Comparison of ENCODE assay signal across 18 cellular contexts in the genomic region with DNA sequence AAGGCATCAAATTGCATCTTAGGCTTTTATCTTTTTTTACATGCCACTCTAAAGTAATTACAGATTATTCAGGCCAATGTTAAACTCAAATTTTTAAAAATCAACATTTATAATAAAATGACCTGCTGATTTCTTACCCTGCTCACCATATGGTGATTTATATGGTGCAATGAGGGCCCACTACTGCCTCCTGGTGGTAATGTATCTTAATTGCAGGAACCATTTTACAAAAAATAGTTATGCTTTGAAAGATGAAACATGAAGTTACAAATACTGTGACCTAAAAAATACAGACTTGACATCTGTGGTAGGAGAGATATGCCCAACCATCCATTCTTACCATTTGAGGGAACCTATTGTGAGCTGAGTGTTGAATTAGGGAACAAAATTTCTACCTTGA.
A peak's percentile ranks its signal among the peaks of the same experiment; 100 is the strongest.
DNase-seq lines count a peak whose midpoint lies in the region; TF ChIP-seq lines count a peak whose summit lies in the region.
"Had no signal": no experiment of that assay in that cellular context is flagged by ENCODE, and none has a peak within 500 bp of the region (broad histone marks: within the 10 kb centered on the region; RNA-seq: fewer than 3 reads in every experiment).

No MANE protein-coding gene starts in this region.

- no peak for DNase-seq in GM12864 (ENCODE audit: low read depth)
- DNase-seq in OCI-LY7 (ENCODE audit: low spot score), result no peak
- DNase-seq in fibroblast of lung (ENCODE audit: low read depth in 2 of 2), result no peak
- DNase-seq in hepatic stellate cell (ENCODE audit: low spot score), result no peak
- no peak for DNase-seq in transverse colon
- no peak for DNase-seq in SK-N-DZ (ENCODE audit: low spot score)
- no peak for DNase-seq in NOMO-1 treated with DMSO at 0.1 percent for 48 hours (lab: John Stamatoyannopoulos, UW; ENCODE audit: unreplicated experiment)
- DNase-seq: activated CD4-positive, alpha-beta T cell treated with anti-CD3 and anti-CD28 coated beads, Interleukin-2, amount 10 ng/mL, durations not matched to agents 24 days and 14 days; activated T-cell treated with anti-CD3 and anti-CD28 coated beads, Interleukin-2, amount 50 U/mL, for 48 hours; amygdala; EL; head of caudate nucleus; kidney glomerular epithelial cell; NCI-H1092; NCI-H226; retina; stimulated activated CD4-positive, alpha-beta T cell treated with anti-CD3 and anti-CD28 coated beads, Interleukin-4, amount 100 ng/mL, for 24 hours had no signal

- TF ChIP-seq CTCF in 22Rv1 (IDR thresholded peaks at IDR 0.05) (peak; percentile 55), GM12864 (IDR thresholded peaks at IDR 0.05; ENCODE audit: low read depth, low read length, missing control alignments) (peak; percentile 27), OCI-LY7 (conservative IDR thresholded peaks at IDR 0.05; ENCODE audit: low read length) (peak; percentile 80), fibroblast of lung (conservative IDR thresholded peaks at IDR 0.05 in 1 of 2, IDR thresholded peaks at IDR 0.05 in 1 of 2; ENCODE audit: low read depth in 1 of 2, low read length in 2 of 2) (peak; percentile 19 to 33), transverse colon (IDR thresholded peaks at IDR 0.05) (peak in 1 of 5 experiments; percentile 12)

- H3K4me1 ChIP-seq in OCI-LY7 (ENCODE audit: insufficient read depth, low read length, poor library complexity, severe bottlenecking) (no peaks in the 10 kb centered on the region), fibroblast of lung (ENCODE audit: control insufficient read depth, extremely low read depth, insufficient read depth, low read length) (peaks cover 7% of the 10 kb centered on the region), transverse colon (no peaks in the 10 kb centered on the region)

- H3K9me3 ChIP-seq in OCI-LY7 (ENCODE audit: low read length) (peaks cover 9% of the 10 kb centered on the region; the same call in 1 of the 2 replicates), fibroblast of lung (ENCODE audit: control insufficient read depth, insufficient read depth, low read depth, low read length) (no peaks in the 10 kb centered on the region), transverse colon (peaks cover 0 to 6% of the 10 kb centered on the region in 2 donors)

- H3K9me2 ChIP-seq in OCI-LY7 (ENCODE audit: insufficient read depth, low read length), result no peaks in the 10 kb centered on the region

- intact Hi-C loops in OCI-LY7 (cut with micrococcal nuclease; ENCODE audit: unreplicated experiment) (no loop called here), transverse colon (cut with DNase I; ENCODE audit: low total_unique reads) (no loop called here)

- H3K4me3 ChIP-seq in GM12864 (ENCODE audit: low read depth, low read length), result no peak overlapping the region
- H3K4me3 ChIP-seq in OCI-LY7 (ENCODE audit: low read depth, low read length, poor library complexity, severe bottlenecking), result no peak overlapping the region
- no peak overlapping the region for H3K4me3 ChIP-seq in fibroblast of lung (replicated peaks in 1 of 4; ENCODE audit: control extremely low read depth in 1 of 4, insufficient read depth in 1 of 4, low read depth in 3 of 4, low read length in 4 of 4)
- H3K4me3 ChIP-seq in transverse colon, result no peak overlapping the region

- H3K36me3 ChIP-seq in OCI-LY7 (ENCODE audit: insufficient read depth, low read length) (no peaks in the 10 kb centered on the region), fibroblast of lung (ENCODE audit: control insufficient read depth, insufficient read depth, low read length) (no peaks in the 10 kb centered on the region), transverse colon (no peaks in the 10 kb centered on the region)

- no peak for TF ChIP-seq POLR2A in transverse colon (IDR thresholded peaks at IDR 0.05)

- no peaks in the 10 kb centered on the region for H3K79me2 ChIP-seq in OCI-LY7 (ENCODE audit: insufficient read depth, low read depth, low read length)
- H3K79me2 ChIP-seq in fibroblast of lung (ENCODE audit: control insufficient read depth, insufficient read depth, low read length), result no peaks in the 10 kb centered on the region

- H3K27me3 ChIP-seq in fibroblast of lung (ENCODE audit: control insufficient read depth, insufficient read depth, low read length) (no peaks in the 10 kb centered on the region), transverse colon (no peaks in the 10 kb centered on the region)

- CTCF ChIA-PET in OCI-LY7 (lab: Charles Lee; ENCODE audit: unreplicated experiment), result no interaction called here

- H3K4me2 ChIP-seq in OCI-LY7 (ENCODE audit: low read length), result no peak overlapping the region
- H3K4me2 ChIP-seq in fibroblast of lung (ENCODE audit: extremely low read depth, insufficient read depth, low read length), result no peak overlapping the region

- no peak overlapping the region for H3K9ac ChIP-seq in fibroblast of lung (ENCODE audit: insufficient read depth, low read length)

- H2AFZ ChIP-seq in OCI-LY7 (ENCODE audit: low read length) (no peak overlapping the region), fibroblast of lung (ENCODE audit: low read length) (no peak overlapping the region)

- in situ Hi-C loops in transverse colon (cut with MboI; ENCODE audit: low pct_ligation_motif_present in 1 of 4, low pct_unique_long_range_greater_than_20kb in 1 of 4, low sequenced_read_pairs in 3 of 4), result no loop called here

- POLR2A ChIA-PET in OCI-LY7 (lab: Charles Lee), result no interaction called here

- H4K20me1 ChIP-seq in OCI-LY7 (ENCODE audit: insufficient read depth, low read length) (no peaks in the 10 kb centered on the region), fibroblast of lung (ENCODE audit: control insufficient read depth, extremely low read depth, insufficient read depth, low read length) (no peaks in the 10 kb centered on the region)

- BruUV-seq in OCI-LY7 (replicated peaks; lab: Mats Ljungman, UMichigan), result no TSS peak

- H3K27ac ChIP-seq in 22Rv1 (no peak overlapping the region), OCI-LY7 (ENCODE audit: low read depth, low read length, poor library complexity, severe bottlenecking) (no peak overlapping the region), fibroblast of lung (ENCODE audit: insufficient read depth, low read length) (no peak overlapping the region), transverse colon (no peak overlapping the region)

- TF ChIP-seq EP300 in transverse colon (IDR thresholded peaks at IDR 0.05; ENCODE audit: low read depth), result no peak
